In genomic region chr5:106966686-106967315, GRCh38 we compare ENCODE assay signal across 18 cellular contexts.
DNase-seq lines count a peak whose midpoint lies in the region; ATAC-seq and TF ChIP-seq lines count a peak whose summit lies in the region.
"Had no signal": no experiment of that assay in that cellular context is flagged by ENCODE, and none has a peak within 500 bp of the region (broad histone marks: within the 10 kb centered on the region; RNA-seq: fewer than 3 reads in every experiment).

No MANE protein-coding gene starts in this region.

- H3K4me2 ChIP-seq in GM23338 (no peak overlapping the region), mesenchymal stem cell (ENCODE audit: low read length, poor library complexity, severe bottlenecking) (no peak overlapping the region)
- H3K4me2 ChIP-seq: A549, PC-9 had no signal

- H3K36me3 ChIP-seq in GM23338 (ENCODE audit: insufficient read depth): no peaks in the 10 kb centered on the region
- H3K36me3 ChIP-seq in RWPE2 (ENCODE audit: low read depth): no peaks in the 10 kb centered on the region
- H3K36me3 ChIP-seq in mesenchymal stem cell (ENCODE audit: control insufficient read depth in 1 of 2, insufficient read depth in 2 of 2, low read depth in 1 of 2, low read length in 2 of 2): no peaks in the 10 kb centered on the region

- H3K9ac ChIP-seq in mesenchymal stem cell (ENCODE audit: low read length): no peak overlapping the region

- no peak overlapping the region for H4K91ac ChIP-seq in mesenchymal stem cell (ENCODE audit: low read length)

- no peak overlapping the region for H3K4ac ChIP-seq in mesenchymal stem cell (ENCODE audit: low read depth in 1 of 2, low read length in 2 of 2)

- H4K8ac ChIP-seq in mesenchymal stem cell (ENCODE audit: low read length): no peak overlapping the region

- TF ChIP-seq CTCF in GM23338 (conservative IDR thresholded peaks at IDR 0.05; ENCODE audit: low read depth in 2 of 2) (no peak), RWPE2 (IDR thresholded peaks at IDR 0.05; ENCODE audit: poor library complexity, severe bottlenecking) (no peak), epithelial cell of esophagus (IDR thresholded peaks at IDR 0.05; ENCODE audit: insufficient read depth, low read depth, low read length, missing control alignments) (no peak)

- H3K79me2 ChIP-seq in GM23338 (replicated peaks; ENCODE audit: insufficient read depth): 0 out of 2 replicates have a peak, but pooled peaks cover 6% of the 10 kb centered on the region

- H3K14ac ChIP-seq in mesenchymal stem cell (ENCODE audit: low read length in 2 of 2): no peak overlapping the region

- H3K36me3 Mint-ChIP-seq in GM23338 (ENCODE audit: low read depth): peaks cover 27% of the 10 kb centered on the region

- no peak overlapping the region for H3K27ac ChIP-seq in GM23338 (ENCODE audit: low read depth)
- no peak overlapping the region for H3K27ac ChIP-seq in RWPE2 (ENCODE audit: poor library complexity, severe bottlenecking)
- peak overlapping the region; percentile 77 for H3K27ac ChIP-seq in mesenchymal stem cell (ENCODE audit: low read length, poor library complexity, severe bottlenecking)
- H3K27ac ChIP-seq: PC-9 had no signal

- no peak overlapping the region for H2AFZ ChIP-seq in GM23338
- no peak overlapping the region for H2AFZ ChIP-seq in mesenchymal stem cell (ENCODE audit: low read depth, low read length)

- no peaks in the 10 kb centered on the region for H3K79me1 ChIP-seq in mesenchymal stem cell (replicated peaks; ENCODE audit: low read length, poor library complexity, severe bottlenecking)

- H3K27me3 ChIP-seq in GM23338 (ENCODE audit: insufficient read depth) (no peaks in the 10 kb centered on the region), RWPE2 (ENCODE audit: insufficient read depth, poor library complexity, severe bottlenecking) (no peaks in the 10 kb centered on the region), mesenchymal stem cell (ENCODE audit: control insufficient read depth in 1 of 2, insufficient read depth in 1 of 2, low read length in 2 of 2) (no peaks in the 10 kb centered on the region)

- H3K27me3 Mint-ChIP-seq in GM23338 (ENCODE audit: insufficient read depth, low read depth, poor library complexity): no peaks in the 10 kb centered on the region

- ATAC-seq in GM23338: no peak
- peak; percentile 50; the same call in 1 of the 3 replicates for ATAC-seq in RWPE2 (ENCODE audit: low read depth)
- no peak for ATAC-seq in HG03354 (IDR thresholded peaks at IDR 0.05; ENCODE audit: poor library complexity, severe bottlenecking, unreplicated experiment)
- ATAC-seq in GM19035 (IDR thresholded peaks at IDR 0.05; ENCODE audit: unreplicated experiment): no peak
- ATAC-seq: A549, K562 had no signal

- H2AK5ac ChIP-seq in mesenchymal stem cell (ENCODE audit: low read length, severe bottlenecking): no peak overlapping the region

- no peak overlapping the region for H2BK15ac ChIP-seq in mesenchymal stem cell (ENCODE audit: low read depth, poor library complexity, severe bottlenecking)

- no peak overlapping the region for H2BK120ac ChIP-seq in mesenchymal stem cell (ENCODE audit: low read depth, low read length)

- H3K9me3 ChIP-seq in RWPE2 (ENCODE audit: severe bottlenecking) (no peaks in the 10 kb centered on the region), mesenchymal stem cell (ENCODE audit: control insufficient read depth, low read length) (no peaks in the 10 kb centered on the region)
- H3K9me3 ChIP-seq: A549 had no signal

- no peak overlapping the region for H2BK12ac ChIP-seq in mesenchymal stem cell (ENCODE audit: low read length in 2 of 2)

- peaks cover 4% of the 10 kb centered on the region; the same call in 2 of the 3 replicates for H3K9me3 Mint-ChIP-seq in GM23338

- no peaks in the 10 kb centered on the region for H4K20me1 ChIP-seq in GM23338 (replicated peaks; ENCODE audit: insufficient read depth)

- H2BK5ac ChIP-seq in mesenchymal stem cell (ENCODE audit: low read depth, low read length, poor library complexity, severe bottlenecking): no peak overlapping the region

- H3K4me3 ChIP-seq in GM23338 (no peak overlapping the region), RWPE2 (ENCODE audit: severe bottlenecking) (no peak overlapping the region), epithelial cell of esophagus (ENCODE audit: low read length) (no peak overlapping the region), mesenchymal stem cell (ENCODE audit: insufficient read depth in 1 of 2, low read depth in 1 of 2, low read length in 2 of 2) (no peak overlapping the region)
- H3K4me3 ChIP-seq: A549, K562, PC-9 had no signal

- H3K4me1 Mint-ChIP-seq in GM23338: peaks cover 6% of the 10 kb centered on the region

- peak overlapping the region; percentile 36; the same call in 1 of the 2 replicates for H3K27ac Mint-ChIP-seq in GM23338

- H3K18ac ChIP-seq in mesenchymal stem cell (ENCODE audit: low read depth in 1 of 2, low read length in 2 of 2): peak overlapping the region in 1 of 2 experiments; percentile 40

- 75% methylated on average over 2 of the region's 4 CpGs for WGBS in mesenchymal stem cell

- H3K23ac ChIP-seq in mesenchymal stem cell (ENCODE audit: low read length in 2 of 2): no peak overlapping the region

- no peaks in the 10 kb centered on the region for H3F3A ChIP-seq in GM23338 (replicated peaks; ENCODE audit: low read depth)

- H3K4me1 ChIP-seq in GM23338 (ENCODE audit: insufficient read depth) (no peaks in the 10 kb centered on the region; the same call in 1 of the 2 replicates), RWPE2 (ENCODE audit: insufficient read depth, poor library complexity, severe bottlenecking) (no peaks in the 10 kb centered on the region), mesenchymal stem cell (ENCODE audit: control insufficient read depth, insufficient read depth, low read depth, low read length) (no peaks in the 10 kb centered on the region)

- 0 out of 2 replicates have a peak, but pooled peaks cover 5% of the 10 kb centered on the region for H3K9me2 ChIP-seq in GM23338 (ENCODE audit: insufficient read depth)

- no peak for DNase-seq in GM23338 (ENCODE audit: low spot score)
- no peak for DNase-seq in RWPE2 (ENCODE audit: low spot score)
- DNase-seq in epithelial cell of esophagus (ENCODE audit: low read depth): peak; percentile 21
- peak; percentile 6 for DNase-seq in mesenchymal stem cell
- no peak for DNase-seq in KG1 (lab: John Stamatoyannopoulos, UW)
- DNase-seq in NCI-H748 treated with DMSO at 0.1 percent for 48 hours (lab: John Stamatoyannopoulos, UW): no peak
- DNase-seq: C1 segment of cervical spinal cord, MV-4-11, NCI-H1417, NCI-H187 treated with DMSO at 0.1 percent for 48 hours, NCI-H2171, NCI-H446 treated with DMSO at 0.1 percent for 48 hours, NCI-H774, PC-9 had no signal

- H3K4me3 Mint-ChIP-seq in GM23338: no peak overlapping the region

TF ChIP-seq in GM23338, 12 proteins besides CTCF, POLR2A, EP300 and RAD21 (continues in another document):
- TF ChIP-seq JUNB (IDR thresholded peaks at IDR 0.05; ENCODE audit: unreplicated experiment) (no peak), REST (IDR thresholded peaks at IDR 0.05; ENCODE audit: unreplicated experiment) (no peak), EZH2 (IDR thresholded peaks at IDR 0.05; ENCODE audit: low read depth, unreplicated experiment) (no peak), CREB1 (CRISPR knock-in tag; IDR thresholded peaks at IDR 0.05; ENCODE audit: low read depth) (no peak), EZH2phosphoT487 (IDR thresholded peaks at IDR 0.05; ENCODE audit: unreplicated experiment) (no peak)

Comparison
In these comparisons a context has a peak if more than half of its experiments do, and no peak if none do; other contexts are left out.
1. DNase-seq: peak in epithelial cell of esophagus (single experiment) and mesenchymal stem cell (single experiment); none in GM23338 (single experiment), RWPE2 (single experiment), KG1 (single experiment) and NCI-H748 treated with DMSO at 0.1 percent for 48 hours (single experiment).